Comparison of ENCODE assay signal across 22 cellular contexts in the genomic region with DNA sequence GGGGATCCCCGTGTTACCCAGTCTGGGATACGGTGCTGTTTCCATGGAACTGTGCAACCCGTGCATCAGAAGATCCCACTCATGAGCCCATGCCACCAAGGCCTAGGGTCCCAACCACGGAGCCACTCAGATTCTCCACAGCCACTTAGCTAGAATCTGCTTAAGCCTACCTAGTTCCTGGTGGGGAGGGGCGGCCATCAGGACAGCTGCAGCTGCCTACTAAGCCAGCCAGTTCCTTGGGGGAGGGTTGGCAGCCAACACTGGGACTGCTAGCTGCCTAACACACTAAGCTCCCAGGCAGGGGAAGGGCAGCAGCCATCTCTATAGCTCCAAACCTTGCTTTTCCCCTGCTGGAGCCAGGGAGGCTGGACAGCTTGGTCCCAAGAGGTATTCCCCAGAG.
"Had no signal": no experiment of that assay in that cellular context is flagged by ENCODE, and none has a peak within 500 bp of the region (broad histone marks: within the 10 kb centered on the region; RNA-seq: fewer than 3 reads in every experiment).

No MANE protein-coding gene starts in this region.

- H3K36me3 ChIP-seq: esophagus squamous epithelium, gastroesophageal sphincter, left ventricle myocardium inferior, lower lobe of right lung, ovary, suprapubic skin, thyroid gland, uterus had no signal

- H3K27ac ChIP-seq: esophagus squamous epithelium, gastroesophageal sphincter, left ventricle myocardium inferior, lower lobe of right lung, ovary, suprapubic skin, thyroid gland, uterus had no signal

- DNase-seq: dermis blood vessel endothelial cell; esophagus squamous epithelium; foreskin fibroblast; immature natural killer cell; left ventricle myocardium inferior; lower lobe of right lung; natural killer cell; nucleus accumbens; ovary; stimulated activated CD4-positive, alpha-beta T cell treated with anti-CD3 and anti-CD28 coated beads, Interleukin-2, amount 100 ng/mL, for 48 hours; stimulated activated naive CD4-positive, alpha-beta T cell treated with Interleukin-2 at 50 U/mL for 16 hours; thyroid gland; uterus had no signal

- H3K27ac Mint-ChIP-seq: immature natural killer cell, memory B cell, mesothelial cell of epicardium, natural killer cell, type B pancreatic cell had no signal

- H3K9me3 Mint-ChIP-seq: type B pancreatic cell had no signal

- H3K4me3 ChIP-seq: esophagus squamous epithelium, gastroesophageal sphincter, left ventricle myocardium inferior, lower lobe of right lung, ovary, smooth muscle cell, suprapubic skin, thyroid gland, uterus had no signal

- H3K27me3 ChIP-seq: esophagus squamous epithelium, gastroesophageal sphincter, ovary, suprapubic skin, thyroid gland, uterus had no signal

- H3K9me3 ChIP-seq: lower lobe of right lung, ovary, thyroid gland, uterus had no signal

- ATAC-seq: gastroesophageal sphincter, left cardiac atrium, natural killer cell, right cardiac atrium had no signal

- H3K4me3 Mint-ChIP-seq: immature natural killer cell, memory B cell, mesothelial cell of epicardium, natural killer cell, neural crest cell, type B pancreatic cell had no signal

- H3K4me1 ChIP-seq: esophagus squamous epithelium, gastroesophageal sphincter, left ventricle myocardium inferior, lower lobe of right lung, suprapubic skin, thyroid gland, uterus had no signal

- H3K4me1 Mint-ChIP-seq: immature natural killer cell, memory B cell, natural killer cell, neural crest cell had no signal

- H3K27me3 Mint-ChIP-seq: memory B cell, type B pancreatic cell had no signal

- H3K36me3 Mint-ChIP-seq: memory B cell, mesothelial cell of epicardium, type B pancreatic cell had no signal
